ENCODE assay signal across 1 cellular context in genomic region chr1:227903614-227904501, GRCh38.
TF ChIP-seq lines count a peak whose summit lies in the region.

No MANE protein-coding gene starts in this region.

TF ChIP-seq in HEK293, 187 proteins besides CTCF, POLR2A, EP300 and RAD21 (continued from another document):
- TF ChIP-seq ZNF777 (tag by site-specific recombination; IDR thresholded peaks at IDR 0.05; ENCODE audit: borderline replicate concordance), result no peak
- TF ChIP-seq ZNF398 (tag by site-specific recombination; IDR thresholded peaks at IDR 0.05), result no peak
- no peak for TF ChIP-seq WT1 (tag by site-specific recombination; IDR thresholded peaks at IDR 0.05)
- no peak for TF ChIP-seq ZNF266 (tag by site-specific recombination; IDR thresholded peaks at IDR 0.05; ENCODE audit: low read depth)
- TF ChIP-seq PRDM10 (tag by site-specific recombination; IDR thresholded peaks at IDR 0.05), result no peak
- no peak for TF ChIP-seq ZNF18 (tag by site-specific recombination; IDR thresholded peaks at IDR 0.05)
